ENCODE assay signal across 14 cellular contexts in the genomic region with DNA sequence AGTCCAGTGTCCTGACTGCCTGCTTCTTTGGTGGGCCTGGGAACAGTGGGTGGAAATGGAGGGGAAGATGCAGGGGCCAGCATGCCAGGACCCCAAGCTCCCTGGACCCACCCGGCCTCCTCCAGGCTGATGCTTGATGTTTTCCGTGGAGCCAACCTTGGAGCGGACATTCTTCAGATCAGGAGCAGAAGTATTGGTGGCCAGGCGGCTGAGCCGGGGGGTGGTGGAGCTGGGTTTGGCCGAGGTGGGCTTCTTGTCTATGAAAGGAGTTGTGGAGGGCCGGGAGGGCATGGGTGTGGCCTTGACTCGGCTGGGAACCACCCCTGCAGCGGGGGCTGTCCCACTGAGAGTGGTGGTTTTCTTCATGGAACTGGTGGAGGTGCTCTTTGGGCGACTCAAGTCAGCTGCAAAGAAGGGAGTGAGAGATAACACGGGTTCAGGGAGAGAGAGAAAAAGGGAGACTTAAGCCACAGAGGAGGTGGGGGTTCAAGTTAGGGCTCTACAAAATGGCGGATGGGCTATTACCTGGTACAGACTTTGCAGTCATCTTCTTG.
DNase-seq lines count a peak whose midpoint lies in the region; ATAC-seq and TF ChIP-seq lines count a peak whose summit lies in the region.
"Had no signal": no experiment of that assay in that cellular context is flagged by ENCODE, and none has a peak within 500 bp of the region (broad histone marks: within the 10 kb centered on the region; RNA-seq: fewer than 3 reads in every experiment).

No MANE protein-coding gene starts in this region.

- H3K27ac Mint-ChIP-seq in Caco-2 (ENCODE audit: unreplicated experiment): peak overlapping the region; percentile 70
- H3K27ac Mint-ChIP-seq in activated T-helper 17 cell treated with anti-CD3 and anti-CD28 coated beads, Interleukin-2, amount 50 U/mL, for 72 hours: peak overlapping the region; percentile 51
- H3K27ac Mint-ChIP-seq in endodermal cell: no peak overlapping the region
- H3K27ac Mint-ChIP-seq in progenitor cell of endocrine pancreas: peak overlapping the region; percentile 43
- no peak overlapping the region for H3K27ac Mint-ChIP-seq in Calu3 (ENCODE audit: unreplicated experiment)
- H3K27ac Mint-ChIP-seq: B cell had no signal

- H3K9ac ChIP-seq in endodermal cell (ENCODE audit: extremely low read depth, low read length, poor library complexity, severe bottlenecking): no peak overlapping the region

- POLR2A ChIA-PET in Caco-2 (lab: Charles Lee): no interaction called here

- no peak overlapping the region for H3K4me3 Mint-ChIP-seq in Caco-2 (ENCODE audit: unreplicated experiment)
- H3K4me3 Mint-ChIP-seq in activated T-helper 17 cell treated with anti-CD3 and anti-CD28 coated beads, Interleukin-2, amount 50 U/mL, for 72 hours: no peak overlapping the region
- no peak overlapping the region for H3K4me3 Mint-ChIP-seq in endodermal cell
- no peak overlapping the region for H3K4me3 Mint-ChIP-seq in progenitor cell of endocrine pancreas (ENCODE audit: low read depth)
- no peak overlapping the region for H3K4me3 Mint-ChIP-seq in Calu3 (ENCODE audit: low read depth, unreplicated experiment)
- H3K4me3 Mint-ChIP-seq: B cell; CD4-positive, alpha-beta memory T cell had no signal

- H3K4me1 ChIP-seq in Caco-2 (no peaks in the 10 kb centered on the region), endodermal cell (ENCODE audit: control insufficient read depth, insufficient read depth, low read length) (peaks cover 13% of the 10 kb centered on the region)

- no peaks in the 10 kb centered on the region for H3K27me3 Mint-ChIP-seq in Caco-2 (ENCODE audit: insufficient read depth, unreplicated experiment)
- no peaks in the 10 kb centered on the region for H3K27me3 Mint-ChIP-seq in activated T-helper 17 cell treated with anti-CD3 and anti-CD28 coated beads, Interleukin-2, amount 50 U/mL, for 72 hours
- no peaks in the 10 kb centered on the region for H3K27me3 Mint-ChIP-seq in endodermal cell (ENCODE audit: insufficient read depth)
- no peaks in the 10 kb centered on the region for H3K27me3 Mint-ChIP-seq in progenitor cell of endocrine pancreas
- no peaks in the 10 kb centered on the region for H3K27me3 Mint-ChIP-seq in Calu3 (ENCODE audit: unreplicated experiment)
- H3K27me3 Mint-ChIP-seq: B cell; CD4-positive, alpha-beta memory T cell had no signal

- WGBS in endodermal cell (ENCODE audit: insufficient coverage in 1 of 2, insufficient read length in 1 of 2), 2 experiments: 93 to 94% methylated on average over 7 to 12 of the region's 12 CpGs

- TF ChIP-seq CTCF in Caco-2 (IDR thresholded peaks at IDR 0.05; ENCODE audit: insufficient read depth in 1 of 2, low read depth in 1 of 2, low read length in 1 of 2, severe bottlenecking in 1 of 2, unreplicated experiment in 1 of 2) (no peak), endodermal cell (conservative IDR thresholded peaks at IDR 0.05) (no peak), progenitor cell of endocrine pancreas (IDR thresholded peaks at IDR 0.05; ENCODE audit: unreplicated experiment) (no peak), Calu3 (IDR thresholded peaks at IDR 0.05; ENCODE audit: unreplicated experiment) (no peak)

- H3K36me3 Mint-ChIP-seq in Caco-2 (ENCODE audit: insufficient read depth, unreplicated experiment) (peaks cover 80% of the 10 kb centered on the region), endodermal cell (ENCODE audit: low read depth) (peaks cover 63% of the 10 kb centered on the region), progenitor cell of endocrine pancreas (ENCODE audit: insufficient read depth) (peaks cover 27% of the 10 kb centered on the region), Calu3 (ENCODE audit: insufficient read depth, unreplicated experiment) (peaks cover 27% of the 10 kb centered on the region)
- peaks cover 83% of the 10 kb centered on the region for H3K36me3 Mint-ChIP-seq in activated T-helper 17 cell treated with anti-CD3 and anti-CD28 coated beads, Interleukin-2, amount 50 U/mL, for 72 hours (ENCODE audit: low read depth)

- CTCF ChIA-PET in Caco-2 (lab: Charles Lee) (no interaction called here), Calu3 (lab: Charles Lee) (no interaction called here)

- H3K4me1 Mint-ChIP-seq in Caco-2 (ENCODE audit: low read depth, unreplicated experiment): peaks cover 6% of the 10 kb centered on the region
- no peaks in the 10 kb centered on the region for H3K4me1 Mint-ChIP-seq in activated T-helper 17 cell treated with anti-CD3 and anti-CD28 coated beads, Interleukin-2, amount 50 U/mL, for 72 hours
- H3K4me1 Mint-ChIP-seq in endodermal cell: peaks cover 12% of the 10 kb centered on the region
- H3K4me1 Mint-ChIP-seq in progenitor cell of endocrine pancreas (ENCODE audit: low read depth): peaks cover 19% of the 10 kb centered on the region
- no peaks in the 10 kb centered on the region for H3K4me1 Mint-ChIP-seq in Calu3 (ENCODE audit: low read depth, unreplicated experiment)
- H3K4me1 Mint-ChIP-seq: B cell; CD4-positive, alpha-beta memory T cell had no signal

- intact Hi-C loops in Caco-2 (cut with micrococcal nuclease; ENCODE audit: unreplicated experiment) (no loop called here), Calu3 (cut with micrococcal nuclease; ENCODE audit: unreplicated experiment) (no loop called here)

- H3K36me3 ChIP-seq in Caco-2 (ENCODE audit: control insufficient read depth, insufficient read depth, low read length) (peaks cover 2% of the 10 kb centered on the region; the same call in 1 of the 2 replicates), endodermal cell (ENCODE audit: control insufficient read depth, insufficient read depth, low read length) (peaks cover 81% of the 10 kb centered on the region)

- H3K9me3 ChIP-seq in Caco-2: no peaks in the 10 kb centered on the region
- no peaks in the 10 kb centered on the region for H3K9me3 ChIP-seq in endodermal cell (ENCODE audit: control insufficient read depth, low read length)

- H3K27ac ChIP-seq in endodermal cell (ENCODE audit: low read depth, low read length): no peak overlapping the region
- H3K27ac ChIP-seq: C4-2B had no signal

- ATAC-seq in activated T-helper 17 cell treated with anti-CD3 and anti-CD28 coated beads, Interleukin-2, amount 50 U/mL, for 72 hours (replicated peaks): no peak
- ATAC-seq: HCT116 had no signal

- H3K4me3 ChIP-seq in Caco-2 (ENCODE audit: low read depth, low read length) (no peak overlapping the region), endodermal cell (ENCODE audit: low read length) (no peak overlapping the region)

- no peaks in the 10 kb centered on the region for H3K9me3 Mint-ChIP-seq in Caco-2 (ENCODE audit: unreplicated experiment)
- no peaks in the 10 kb centered on the region for H3K9me3 Mint-ChIP-seq in activated T-helper 17 cell treated with anti-CD3 and anti-CD28 coated beads, Interleukin-2, amount 50 U/mL, for 72 hours
- H3K9me3 Mint-ChIP-seq in endodermal cell: no peaks in the 10 kb centered on the region
- no peaks in the 10 kb centered on the region for H3K9me3 Mint-ChIP-seq in progenitor cell of endocrine pancreas (ENCODE audit: low read depth)
- no peaks in the 10 kb centered on the region for H3K9me3 Mint-ChIP-seq in Calu3 (ENCODE audit: low read depth, unreplicated experiment)
- H3K9me3 Mint-ChIP-seq: CD4-positive, alpha-beta memory T cell had no signal

- DNase-seq in Caco-2 (no peak), endodermal cell (peak; percentile 36), progenitor cell of endocrine pancreas (ENCODE audit: low spot score, unreplicated experiment) (no peak), KG1 (lab: John Stamatoyannopoulos, UW) (no peak), Calu3 (no peak), C1 segment of cervical spinal cord (lab: John Stamatoyannopoulos, UW) (no peak)
- DNase-seq: CD4-positive, alpha-beta memory T cell; COR-L47; DMS53; GF-D8 had no signal

- no TSS peak for BruUV-seq in Caco-2 (replicated peaks; lab: Mats Ljungman, UMichigan)
- BruUV-seq in Calu3 (replicated peaks; lab: Mats Ljungman, UMichigan): no TSS peak

- H3K27me3 ChIP-seq in Caco-2 (replicated peaks; ENCODE audit: control insufficient read depth, insufficient read depth, low read length): no peaks in the 10 kb centered on the region
- no peaks in the 10 kb centered on the region for H3K27me3 ChIP-seq in endodermal cell (ENCODE audit: control insufficient read depth, insufficient read depth, low read length, poor library complexity, severe bottlenecking)

Comparison
In these comparisons a context has a peak if more than half of its experiments do, and no peak if none do; other contexts are left out.
1. H3K27ac Mint-ChIP-seq: peak in Caco-2 (single experiment), activated T-helper 17 cell treated with anti-CD3 and anti-CD28 coated beads, Interleukin-2, amount 50 U/mL, for 72 hours (single experiment) and progenitor cell of endocrine pancreas (single experiment); none in endodermal cell (single experiment) and Calu3 (single experiment).